ENCODE assay signal across 18 cellular contexts in genomic region chr2:12330916-12331315, GRCh38.
DNase-seq lines count a peak whose midpoint lies in the region; ATAC-seq, FAIRE-seq and TF ChIP-seq lines count a peak whose summit lies in the region.
"Had no signal": no experiment of that assay in that cellular context is flagged by ENCODE, and none has a peak within 500 bp of the region (broad histone marks: within the 10 kb centered on the region; RNA-seq: fewer than 3 reads in every experiment).

No MANE protein-coding gene starts in this region.

- H4K91ac ChIP-seq in H9 (ENCODE audit: insufficient read length, low read depth, low read length): no peak overlapping the region

- H4K8ac ChIP-seq in H9 (replicated peaks; ENCODE audit: insufficient read length, low read depth, low read length): no peak overlapping the region

- H3K4me3 Mint-ChIP-seq in H9 (no peak overlapping the region), Caco-2 (ENCODE audit: unreplicated experiment) (no peak overlapping the region)
- H3K4me3 Mint-ChIP-seq: activated CD4-positive, alpha-beta T cell treated with anti-CD3 and anti-CD28 coated beads, Interleukin-2, amount 10 ng/mL, durations not matched to agents 7 days and 5 days; activated naive CD8-positive, alpha-beta T cell treated with anti-CD3 and anti-CD28 coated beads for 36 hours; activated T-cell treated with anti-CD3 and anti-CD28 coated beads, Interleukin-2, amount 50 U/mL, for 4 hours; CD8-positive, alpha-beta memory T cell; naive B cell had no signal

- H3K27me3 Mint-ChIP-seq in H9 (ENCODE audit: low read depth) (no peaks in the 10 kb centered on the region; the same call in none of the 2 replicates), Caco-2 (ENCODE audit: insufficient read depth, unreplicated experiment) (peaks cover 10% of the 10 kb centered on the region)
- H3K27me3 Mint-ChIP-seq: naive B cell had no signal

- intact Hi-C loops in HepG2 (cut with micrococcal nuclease; ENCODE audit: unreplicated experiment) (no loop called here), right lobe of liver (cut with DNase I) (no loop called here), Caco-2 (cut with micrococcal nuclease; ENCODE audit: unreplicated experiment) (no loop called here)

- under 1% methylated on average over 3 of the region's 3 CpGs for WGBS in HepG2 (ENCODE audit: low lambda C conversion rate)
- WGBS in right lobe of liver (ENCODE audit: insufficient coverage, low coverage, low lambda C conversion rate, missing lambda C conversion rate): 82% methylated on average over 3 of the region's 3 CpGs
- WGBS in H9 (ENCODE audit: extremely low coverage, insufficient read length, low lambda C conversion rate): no CpG with 5 or more reads among the region's 3 CpGs

- no peak for TF ChIP-seq POLR2A in HepG2 (IDR thresholded peaks at IDR 0.05; ENCODE audit: insufficient read depth in 1 of 2, low read depth in 2 of 2, low read length in 2 of 2)
- no peak for TF ChIP-seq POLR2A in right lobe of liver (IDR thresholded peaks at IDR 0.05)

- H3K4me2 ChIP-seq in HepG2 (ENCODE audit: low read depth, low read length) (no peak overlapping the region), H9 (ENCODE audit: insufficient read depth, insufficient read length, low read length) (no peak overlapping the region)
- H3K4me2 ChIP-seq: A549 had no signal

- no peaks in the 10 kb centered on the region for H3K9me3 ChIP-seq in HepG2 (ENCODE audit: low read length)
- H3K9me3 ChIP-seq in right lobe of liver: no peaks in the 10 kb centered on the region
- no peaks in the 10 kb centered on the region for H3K9me3 ChIP-seq in adipocyte (ENCODE audit: control insufficient read depth, low read length)
- no peaks in the 10 kb centered on the region for H3K9me3 ChIP-seq in H9 (ENCODE audit: control insufficient read depth, low read depth, low read length)
- H3K9me3 ChIP-seq in Caco-2: no peaks in the 10 kb centered on the region

- H3K9ac ChIP-seq in HepG2 (ENCODE audit: insufficient read depth, low read depth, low read length): no peak overlapping the region
- H3K9ac ChIP-seq in adipocyte (ENCODE audit: low read length): no peak overlapping the region
- no peak overlapping the region for H3K9ac ChIP-seq in H9 (ENCODE audit: extremely low read depth, insufficient read length, low read length)

- no peak overlapping the region for H3K56ac ChIP-seq in H9 (ENCODE audit: insufficient read length, low read depth, low read length)

- CTCF ChIA-PET in HepG2 (lab: Yijun Ruan, JAX; ENCODE audit: low intra/inter-chr PET ratio, low total read pairs) (no interaction called here), Caco-2 (lab: Charles Lee) (no interaction called here)

- peaks cover 0 to 4% (median 4%) of the 10 kb centered on the region in 3 experiments; a peak in 1 of 7 replicates for H3K36me3 Mint-ChIP-seq in H9 (ENCODE audit: insufficient read depth in 1 of 3, low read depth in 3 of 3)
- H3K36me3 Mint-ChIP-seq in Caco-2 (ENCODE audit: insufficient read depth, unreplicated experiment): no peaks in the 10 kb centered on the region
- H3K36me3 Mint-ChIP-seq: activated naive CD8-positive, alpha-beta T cell treated with anti-CD3 and anti-CD28 coated beads for 36 hours; CD8-positive, alpha-beta memory T cell had no signal

- H3K23me2 ChIP-seq in H9 (ENCODE audit: insufficient read length, low read depth, low read length, poor library complexity, severe bottlenecking): no peaks in the 10 kb centered on the region

- no TSS peak for BruUV-seq in HepG2 (replicated peaks; lab: Mats Ljungman, UMichigan)
- no TSS peak for BruUV-seq in Caco-2 (replicated peaks; lab: Mats Ljungman, UMichigan)

- H3K18ac ChIP-seq in H9 (ENCODE audit: insufficient read length, low read depth, low read length): no peak overlapping the region

- no peak overlapping the region for H2BK12ac ChIP-seq in H9 (ENCODE audit: insufficient read length, low read depth, low read length)

- H2BK120ac ChIP-seq in H9 (ENCODE audit: low read depth, low read length, poor library complexity, severe bottlenecking): no peak overlapping the region

- POLR2A ChIA-PET in HepG2 (lab: Yijun Ruan, JAX): no interaction called here
- POLR2A ChIA-PET in Caco-2 (lab: Charles Lee): no interaction called here

- no peak overlapping the region for H3K14ac ChIP-seq in H9 (ENCODE audit: insufficient read depth, low read length)

- H3K27ac Mint-ChIP-seq in H9 (no peak overlapping the region), Caco-2 (ENCODE audit: unreplicated experiment) (no peak overlapping the region)
- H3K27ac Mint-ChIP-seq: activated CD4-positive, alpha-beta T cell treated with anti-CD3 and anti-CD28 coated beads, Interleukin-2, amount 10 ng/mL, durations not matched to agents 7 days and 5 days; activated naive CD8-positive, alpha-beta T cell treated with anti-CD3 and anti-CD28 coated beads for 36 hours; naive B cell had no signal

- H3K23ac ChIP-seq in H9 (ENCODE audit: insufficient read length, low read depth, low read length): no peak overlapping the region

- no peaks in the 10 kb centered on the region for H3K4me1 Mint-ChIP-seq in H9
- H3K4me1 Mint-ChIP-seq in Caco-2 (ENCODE audit: low read depth, unreplicated experiment): no peaks in the 10 kb centered on the region

- no peak overlapping the region for H3K4me3 ChIP-seq in HepG2 (replicated peaks in 1 of 3; ENCODE audit: insufficient read depth in 1 of 3, low read depth in 2 of 3, low read length in 3 of 3)
- no peak overlapping the region for H3K4me3 ChIP-seq in right lobe of liver
- no peak overlapping the region for H3K4me3 ChIP-seq in adipocyte (ENCODE audit: low read length)
- no peak overlapping the region for H3K4me3 ChIP-seq in fibroblast of pulmonary artery (replicated peaks; ENCODE audit: low read depth, low read length)
- no peak overlapping the region for H3K4me3 ChIP-seq in Caco-2 (ENCODE audit: low read depth, low read length)
- H3K4me3 ChIP-seq: A549, left ventricle myocardium inferior had no signal

- peaks cover 7% of the 10 kb centered on the region in 2 experiments; a peak in 1 of 5 replicates for H3K9me3 Mint-ChIP-seq in H9
- peaks cover 10% of the 10 kb centered on the region for H3K9me3 Mint-ChIP-seq in Caco-2 (ENCODE audit: unreplicated experiment)
- H3K9me3 Mint-ChIP-seq: activated naive CD8-positive, alpha-beta T cell treated with anti-CD3 and anti-CD28 coated beads for 36 hours; CD8-positive, alpha-beta memory T cell had no signal

- no peak for TF ChIP-seq RAD21 in HepG2 (CRISPR knock-in tag; IDR thresholded peaks at IDR 0.05)

- H3K36me3 ChIP-seq in HepG2 (replicated peaks in 1 of 2; ENCODE audit: control insufficient read depth in 1 of 2, insufficient read depth in 2 of 2, low read length in 2 of 2) (no peaks in the 10 kb centered on the region), right lobe of liver (no peaks in the 10 kb centered on the region), adipocyte (ENCODE audit: control insufficient read depth, insufficient read depth, low read length, severe bottlenecking) (no peaks in the 10 kb centered on the region), Caco-2 (ENCODE audit: control insufficient read depth, insufficient read depth, low read length) (no peaks in the 10 kb centered on the region)
- H3K36me3 ChIP-seq: left ventricle myocardium inferior had no signal

- no peaks in the 10 kb centered on the region for H3K79me2 ChIP-seq in HepG2 (ENCODE audit: insufficient read depth, low read length)
- H3K79me2 ChIP-seq in H9 (ENCODE audit: insufficient read depth, low read length): no peaks in the 10 kb centered on the region

- no peak overlapping the region for H3K4ac ChIP-seq in H9 (ENCODE audit: low read depth, low read length)

- H2AK5ac ChIP-seq in H9 (ENCODE audit: insufficient read length, low read length): no peak overlapping the region

- no peak for ATAC-seq in HepG2
- ATAC-seq in right lobe of liver: no peak
- no peak for ATAC-seq in HG03025 (IDR thresholded peaks at IDR 0.05; ENCODE audit: low FRiP score, unreplicated experiment)
- ATAC-seq: A549; activated T-cell treated with anti-CD3 and anti-CD28 coated beads, Interleukin-2, amount 50 U/mL, for 4 hours had no signal

- H3K79me1 ChIP-seq in H9 (ENCODE audit: insufficient read depth, low read depth, low read length, poor library complexity, severe bottlenecking): no peaks in the 10 kb centered on the region

- no peak overlapping the region for H2BK15ac ChIP-seq in H9 (ENCODE audit: low read depth, low read length)

- no peaks in the 10 kb centered on the region for H4K20me1 ChIP-seq in HepG2 (ENCODE audit: insufficient read depth, low read length)
- H4K20me1 ChIP-seq in H9 (ENCODE audit: control insufficient read depth, insufficient read depth, insufficient read length): no peaks in the 10 kb centered on the region

- TF ChIP-seq EP300 in HepG2 (IDR thresholded peaks at IDR 0.05; ENCODE audit: low read depth in 2 of 2, low read length in 2 of 2) (no peak), HepG2 (CRISPR knock-in tag; IDR thresholded peaks at IDR 0.05; ENCODE audit: borderline replicate concordance) (no peak)

- no peak overlapping the region for H2BK20ac ChIP-seq in H9 (ENCODE audit: low read depth, low read length, poor library complexity, severe bottlenecking)

- DNase-seq in HepG2 (ENCODE audit: low spot score): no peak
- no peak for DNase-seq in right lobe of liver
- DNase-seq in adipocyte (ENCODE audit: low read depth): peak; percentile 36
- peak; percentile 56 for DNase-seq in fibroblast of pulmonary artery (ENCODE audit: low read depth)
- no peak for DNase-seq in H9
- DNase-seq in Caco-2: no peak
- DNase-seq in NCI-H748 (lab: John Stamatoyannopoulos, UW; ENCODE audit: unreplicated experiment): no peak
- DNase-seq: activated CD4-positive, alpha-beta T cell treated with anti-CD3 and anti-CD28 coated beads, Interleukin-2, amount 10 ng/mL, durations not matched to agents 7 days and 5 days; activated naive CD8-positive, alpha-beta T cell treated with anti-CD3 and anti-CD28 coated beads for 36 hours; activated T-cell treated with anti-CD3 and anti-CD28 coated beads, Interleukin-2, amount 50 U/mL, for 4 hours; CD8-positive, alpha-beta memory T cell; left ventricle myocardium inferior; naive B cell; NCI-H774 had no signal

- TF ChIP-seq CTCF in HepG2 (CRISPR knock-in tag; IDR thresholded peaks at IDR 0.05) (no peak), right lobe of liver (IDR thresholded peaks at IDR 0.05) (no peak), fibroblast of pulmonary artery (IDR thresholded peaks at IDR 0.05; ENCODE audit: low read length, missing control alignments) (no peak), H9 (conservative IDR thresholded peaks at IDR 0.05) (no peak), Caco-2 (IDR thresholded peaks at IDR 0.05; ENCODE audit: insufficient read depth in 1 of 2, low read depth in 1 of 2, low read length in 1 of 2, severe bottlenecking in 1 of 2, unreplicated experiment in 1 of 2) (no peak)

- peaks cover 0 to 6% of the 10 kb centered on the region in 2 experiments; a peak in 1 of 5 replicates for H3K27me3 ChIP-seq in HepG2 (ENCODE audit: control insufficient read depth in 1 of 2, insufficient read depth in 2 of 2, low read length in 2 of 2)
- H3K27me3 ChIP-seq in right lobe of liver: no peaks in the 10 kb centered on the region
- H3K27me3 ChIP-seq in adipocyte (replicated peaks; ENCODE audit: control insufficient read depth, insufficient read depth, low read length): no peaks in the 10 kb centered on the region
- H3K27me3 ChIP-seq in H9 (ENCODE audit: insufficient read depth, low read length): no peaks in the 10 kb centered on the region
- no peaks in the 10 kb centered on the region for H3K27me3 ChIP-seq in Caco-2 (replicated peaks; ENCODE audit: control insufficient read depth, insufficient read depth, low read length)

- H3K4me1 ChIP-seq in HepG2 (ENCODE audit: insufficient read depth, low read length) (no peaks in the 10 kb centered on the region), right lobe of liver (no peaks in the 10 kb centered on the region), adipocyte (ENCODE audit: control insufficient read depth, insufficient read depth, low read length) (no peaks in the 10 kb centered on the region), H9 (ENCODE audit: insufficient read depth, low read length) (no peaks in the 10 kb centered on the region), Caco-2 (no peaks in the 10 kb centered on the region)
- H3K4me1 ChIP-seq: A549, left ventricle myocardium inferior had no signal

- H3K27ac ChIP-seq in HepG2 (ENCODE audit: extremely low read length, insufficient read depth, low read length): no peak overlapping the region
- H3K27ac ChIP-seq in right lobe of liver: no peak overlapping the region
- no peak overlapping the region for H3K27ac ChIP-seq in H9 (ENCODE audit: insufficient read length, low read depth, low read length)
- H3K27ac ChIP-seq: A549, epithelial cell of prostate, left ventricle myocardium inferior had no signal

- FAIRE-seq in HepG2 (lab: Jason Lieb, UNC): no peak
- FAIRE-seq: A549, colon had no signal

- H2BK5ac ChIP-seq in H9 (ENCODE audit: insufficient read length, low read length): no peak overlapping the region

- H2AFZ ChIP-seq in HepG2 (ENCODE audit: low read length) (no peak overlapping the region), H9 (ENCODE audit: low read length) (no peak overlapping the region)

- no peak overlapping the region for H4K5ac ChIP-seq in H9 (ENCODE audit: insufficient read length, low read depth, low read length)

- in situ Hi-C loops in HepG2 (cut with HindIII; ENCODE audit: extremely low pct_ligation_motif_present, low pct_unique_long_range_greater_than_20kb): no loop called here

- H3T11ph ChIP-seq in H9 (ENCODE audit: low read length): no peak overlapping the region

Comparison
In these comparisons a context has a peak if more than half of its experiments do, and no peak if none do; other contexts are left out.
1. DNase-seq: peak in adipocyte (single experiment) and fibroblast of pulmonary artery (single experiment); none in HepG2 (single experiment), right lobe of liver (0 of 3), H9 (single experiment), Caco-2 (0 of 2) and NCI-H748 (single experiment).